ENCODE assay signal across 15 cellular contexts in the genomic region with DNA sequence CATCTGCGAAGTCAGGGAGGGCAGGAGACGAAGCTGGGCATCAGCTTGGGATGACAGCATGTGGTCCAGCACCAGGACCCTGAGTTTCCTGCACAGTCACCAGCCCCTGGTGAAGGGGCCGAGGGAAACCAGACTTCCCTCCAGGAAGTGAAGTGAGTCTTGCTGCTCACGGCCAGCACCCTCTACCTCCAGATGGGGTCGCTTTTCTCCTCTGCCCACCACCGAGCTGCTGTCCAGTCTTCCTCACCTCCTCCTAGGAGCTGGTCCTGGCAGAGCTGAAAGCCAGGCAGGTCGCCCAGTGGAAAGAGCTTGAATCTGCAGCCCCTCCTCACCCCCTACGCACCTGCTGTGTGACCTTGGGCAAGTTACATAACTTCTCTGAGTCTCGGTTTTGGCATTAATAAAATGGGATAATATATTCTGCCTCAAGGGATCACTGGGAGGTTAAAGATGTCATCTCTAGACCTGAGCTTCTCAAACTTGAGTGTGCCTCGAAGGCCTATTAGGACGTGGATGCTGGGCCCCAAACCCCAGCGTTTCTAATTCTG.
"Had no signal": no experiment of that assay in that cellular context is flagged by ENCODE, and none has a peak within 500 bp of the region (broad histone marks: within the 10 kb centered on the region; RNA-seq: fewer than 3 reads in every experiment).

No MANE protein-coding gene starts in this region.

- H3K27me3 ChIP-seq: dorsolateral prefrontal cortex had no signal

- H3K4me1 Mint-ChIP-seq: nephron had no signal

- DNase-seq: cortex of kidney; dorsolateral prefrontal cortex; effector CD8-positive, alpha-beta T cell; heart left ventricle; hippocampal formation; kidney glomerular epithelial cell; mesendoderm; naive B cell; psoas muscle; stimulated activated CD4-positive, alpha-beta T cell treated with anti-CD3 and anti-CD28 coated beads, Interleukin-2, amount 100 ng/mL, for 48 hours; stimulated activated naive CD4-positive, alpha-beta T cell treated with Interleukin-2 at 50 U/mL for 16 hours had no signal

- H3K27ac ChIP-seq: dorsolateral prefrontal cortex, heart left ventricle, parathyroid adenoma, psoas muscle had no signal

- H3K9me3 ChIP-seq: heart left ventricle, psoas muscle had no signal

- H3K9ac ChIP-seq: parathyroid adenoma had no signal

- H3K36me3 Mint-ChIP-seq: naive B cell, type B pancreatic cell had no signal

- H3K4me1 ChIP-seq: parathyroid adenoma, psoas muscle had no signal

- H3K36me3 ChIP-seq: heart left ventricle had no signal

- H3K27ac Mint-ChIP-seq: nephron, type B pancreatic cell had no signal

- H3K4me2 ChIP-seq: smooth muscle cell had no signal

- H3K4me3 ChIP-seq: dorsolateral prefrontal cortex, heart left ventricle, psoas muscle, smooth muscle cell had no signal

- H3K4me3 Mint-ChIP-seq: naive B cell, nephron, type B pancreatic cell had no signal

- H3K9me3 Mint-ChIP-seq: nephron, type B pancreatic cell had no signal
